ENCODE assay signal across 1 cellular context in genomic region chr11:19727246-19727645, GRCh38.
TF ChIP-seq lines count a peak whose summit lies in the region.

No MANE protein-coding gene starts in this region.

TF ChIP-seq in HepG2, 621 proteins besides CTCF, POLR2A, EP300 and RAD21 (continued from another document):
- no peak for TF ChIP-seq ATF4 (CRISPR knock-in tag; IDR thresholded peaks at IDR 0.05)
- no peak for TF ChIP-seq CERS6 (CRISPR knock-in tag; IDR thresholded peaks at IDR 0.05)
- TF ChIP-seq ISX (CRISPR knock-in tag; conservative IDR thresholded peaks at IDR 0.05) = no peak
- no peak for TF ChIP-seq MTERF4 (CRISPR knock-in tag; IDR thresholded peaks at IDR 0.05)
- TF ChIP-seq ZBTB25 (CRISPR knock-in tag; IDR thresholded peaks at IDR 0.05) = no peak
- no peak for TF ChIP-seq NFYC (CRISPR knock-in tag; IDR thresholded peaks at IDR 0.05)
- no peak for TF ChIP-seq ARNT2 (CRISPR knock-in tag; IDR thresholded peaks at IDR 0.05; ENCODE audit: low read depth)
- no peak for TF ChIP-seq SRY (CRISPR knock-in tag; IDR thresholded peaks at IDR 0.05)
- no peak for TF ChIP-seq ZFP62 (CRISPR knock-in tag; IDR thresholded peaks at IDR 0.05)
- TF ChIP-seq SALL1 (CRISPR knock-in tag; IDR thresholded peaks at IDR 0.05) = no peak
- no peak for TF ChIP-seq ZBTB7A (CRISPR knock-in tag; IDR thresholded peaks at IDR 0.05)
- TF ChIP-seq ZNF615 (CRISPR knock-in tag; IDR thresholded peaks at IDR 0.05; ENCODE audit: borderline replicate concordance) = no peak
- no peak for TF ChIP-seq ZNF563 (CRISPR knock-in tag; IDR thresholded peaks at IDR 0.05)
- no peak for TF ChIP-seq FOXA1 (IDR thresholded peaks at IDR 0.05)
- no peak for TF ChIP-seq FOXA1 (CRISPR knock-in tag; IDR thresholded peaks at IDR 0.05)
- TF ChIP-seq ARID3A (IDR thresholded peaks at IDR 0.05; ENCODE audit: low read depth, low read length) = no peak
